ENCODE assay signal across 38 cellular contexts in the genomic region with DNA sequence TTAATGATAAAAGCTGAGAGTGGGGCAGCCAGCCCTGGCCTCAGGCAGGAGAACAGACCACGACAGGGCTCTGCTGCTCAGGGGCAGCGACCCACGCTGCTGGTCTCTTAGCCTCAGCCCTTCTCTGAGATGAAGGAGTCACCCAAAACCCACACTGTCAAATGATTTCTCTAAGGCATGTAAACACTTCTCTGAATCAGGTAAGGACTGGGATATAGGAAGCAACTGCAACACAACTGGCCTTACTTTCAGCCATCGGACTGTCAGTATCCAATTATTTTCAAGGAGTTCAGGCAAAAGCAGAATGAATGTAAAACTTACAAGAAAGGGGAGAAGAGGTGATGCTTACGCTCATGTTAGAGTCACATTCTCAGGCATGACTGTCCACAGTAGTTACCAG. TPM values are rescaled to one million over a fixed set of nuclear protein-coding genes. Genes with fewer than 3 reads are reported as not detected.
"Had no signal": no experiment of that assay in that cellular context is flagged by ENCODE, and none has a peak within 500 bp of the region (broad histone marks: within the 10 kb centered on the region; RNA-seq: fewer than 3 reads in every experiment).

No MANE protein-coding gene starts in this region.

- H3K27me3 ChIP-seq: adrenal gland, cardiac muscle cell had no signal

- H3K9me3 ChIP-seq: adrenal gland had no signal

- H3K4me3 Mint-ChIP-seq: activated B cell treated with CpG ODN at 0.5 μM for 24 hours; activated CD4-positive, alpha-beta T cell treated with anti-CD3 and anti-CD28 coated beads, Interleukin-2, amount 10 ng/mL, durations not matched to agents 24 days and 14 days; activated CD8-positive, alpha-beta T cell treated with anti-CD3 and anti-CD28 coated beads for 36 hours; activated naive CD4-positive, alpha-beta T cell treated with anti-CD3 and anti-CD28 coated beads for 36 hours; activated naive CD8-positive, alpha-beta T cell treated with anti-CD3 and anti-CD28 coated beads for 36 hours; activated T-cell treated with anti-CD3 and anti-CD28 coated beads, Interleukin-2, amount 50 U/mL, for 4 hours; activated T-cell treated with anti-CD3 and anti-CD28 coated beads, Interleukin-2, amount 50 U/mL, for 72 hours; activated T-helper 1 cell treated with anti-CD3 and anti-CD28 coated beads, Interleukin-12 subunit alpha, Interleukin-12 subunit beta, Interleukin-2, Interleukin-4 antibody, amounts not matched to agents 30 ng/mL and 10 ng/mL and 1 ng/mL, durations not matched to agents 14 hours and 24 hours and 36 hours; activated T-helper 17 cell treated with anti-CD3 and anti-CD28 coated beads, Interleukin-2, amount 50 U/mL, for 72 hours; brain; central memory CD8-positive, alpha-beta T cell; T-cell; T-helper 1 cell treated with Interleukin-12 subunit alpha and Interleukin-12 subunit beta and Interleukin-4 antibody, amounts not matched to agents 30 μg/mL and 1 μg/mL, for 36 hours; T-helper 2 cell treated with Interferon-gamma antibody and Interleukin-4, amounts not matched to agents 5 μg/mL and 100 μg/mL, for 36 hours had no signal

- H3K27me3 Mint-ChIP-seq: activated B cell treated with CpG ODN at 0.5 μM for 24 hours; activated CD4-positive, alpha-beta T cell treated with anti-CD3 and anti-CD28 coated beads, Interleukin-2, amount 10 ng/mL, durations not matched to agents 24 days and 14 days; activated CD8-positive, alpha-beta T cell treated with anti-CD3 and anti-CD28 coated beads for 36 hours; activated naive CD8-positive, alpha-beta T cell treated with anti-CD3 and anti-CD28 coated beads for 36 hours; activated T-helper 17 cell treated with anti-CD3 and anti-CD28 coated beads, Interleukin-2, amount 50 U/mL, for 72 hours; central memory CD8-positive, alpha-beta T cell; T-cell had no signal

- DNase-seq: activated B cell treated with CpG ODN at 0.5 μM for 24 hours; activated CD4-positive, alpha-beta T cell treated with anti-CD3 and anti-CD28 coated beads for 4 hours; activated CD4-positive, alpha-beta T cell treated with anti-CD3 and anti-CD28 coated beads, Interleukin-2, amount 10 ng/mL, durations not matched to agents 24 days and 14 days; activated CD4-positive, alpha-beta T cell treated with anti-CD3 and anti-CD28 coated beads, Interleukin-2, amount 50 U/mL, for 1 hour; activated CD4-positive, alpha-beta T cell treated with anti-CD3 and anti-CD28 coated beads, Interleukin-2, amount 50 U/mL, for 4 hours; activated CD4-positive, CD25-positive, alpha-beta regulatory T cell treated with anti-CD3 and anti-CD28 coated beads, Interleukin-2, amount 50 U/mL, for 72 hours; activated CD8-positive, alpha-beta memory T cell treated with anti-CD3 and anti-CD28 coated beads, Interleukin-2, amount 50 U/mL, for 4 hours; activated CD8-positive, alpha-beta T cell treated with anti-CD3 and anti-CD28 coated beads for 36 hours; activated effector memory CD4-positive, alpha-beta T cell treated with anti-CD3 and anti-CD28 coated beads, Interleukin-2, amount 50 U/mL, for 16 hours; activated gamma-delta T cell treated with Interleukin-2 at 50 U/mL for 16 hours; activated naive CD4-positive, alpha-beta T cell; activated naive CD4-positive, alpha-beta T cell treated with anti-CD3 and anti-CD28 coated beads for 36 hours; activated naive CD4-positive, alpha-beta T cell treated with anti-CD3 and anti-CD28 coated beads, Interleukin-2, amount 50 U/mL, for 16 hours; activated naive CD8-positive, alpha-beta T cell treated with anti-CD3 and anti-CD28 coated beads for 36 hours; activated T-cell treated with anti-CD3 and anti-CD28 coated beads for 4 hours; activated T-cell treated with anti-CD3 and anti-CD28 coated beads, Interleukin-2, amount 50 U/mL, for 1 hour; activated T-cell treated with anti-CD3 and anti-CD28 coated beads, Interleukin-2, amount 50 U/mL, for 4 hours; activated T-cell treated with anti-CD3 and anti-CD28 coated beads, Interleukin-2, amount 50 U/mL, for 72 hours; amniotic stem cell; aorta; caudate nucleus; T-cell; T-helper 2 cell; T-helper 9 cell had no signal

- ATAC-seq: activated CD8-positive, alpha-beta T cell treated with anti-CD3 and anti-CD28 coated beads for 36 hours; activated naive CD4-positive, alpha-beta T cell treated with anti-CD3 and anti-CD28 coated beads, Interleukin-2, amount 50 U/mL, for 72 hours; activated T-cell treated with anti-CD3 and anti-CD28 coated beads, Interleukin-2, amount 50 U/mL, for 4 hours; activated T-cell treated with anti-CD3 and anti-CD28 coated beads, Interleukin-2, amount 50 U/mL, for 72 hours; activated T-helper 17 cell treated with anti-CD3 and anti-CD28 coated beads, Interleukin-2, amount 50 U/mL, for 72 hours; T-cell had no signal

- H3K27ac ChIP-seq: adrenal gland, cardiac muscle cell, VCaP had no signal

- H3K27ac Mint-ChIP-seq: activated B cell treated with CpG ODN at 0.5 μM for 24 hours; activated CD4-positive, alpha-beta T cell treated with anti-CD3 and anti-CD28 coated beads, Interleukin-2, amount 10 ng/mL, durations not matched to agents 24 days and 14 days; activated CD8-positive, alpha-beta T cell treated with anti-CD3 and anti-CD28 coated beads for 36 hours; activated naive CD4-positive, alpha-beta T cell treated with anti-CD3 and anti-CD28 coated beads for 36 hours; activated naive CD4-positive, alpha-beta T cell treated with anti-CD3 and anti-CD28 coated beads, Interleukin-2, amount 50 U/mL, for 72 hours; activated naive CD8-positive, alpha-beta T cell treated with anti-CD3 and anti-CD28 coated beads for 36 hours; activated T-cell treated with anti-CD3 and anti-CD28 coated beads, Interleukin-2, amount 50 U/mL, for 72 hours; activated T-helper 1 cell treated with anti-CD3 and anti-CD28 coated beads, Interleukin-12 subunit alpha, Interleukin-12 subunit beta, Interleukin-2, Interleukin-4 antibody, amounts not matched to agents 30 ng/mL and 10 ng/mL and 1 ng/mL, durations not matched to agents 14 hours and 24 hours and 36 hours; activated T-helper 17 cell treated with anti-CD3 and anti-CD28 coated beads, Interleukin-2, amount 50 U/mL, for 72 hours; T-cell; T-helper 1 cell treated with Interleukin-12 subunit alpha and Interleukin-12 subunit beta and Interleukin-4 antibody, amounts not matched to agents 30 μg/mL and 1 μg/mL, for 36 hours; T-helper 2 cell treated with Interferon-gamma antibody and Interleukin-4, amounts not matched to agents 5 μg/mL and 100 μg/mL, for 36 hours had no signal

- H3K4me3 ChIP-seq: adrenal gland, cardiac muscle cell had no signal

- H3K4me1 ChIP-seq: adrenal gland had no signal

- H3K4me1 Mint-ChIP-seq: activated B cell treated with CpG ODN at 0.5 μM for 24 hours; activated T-helper 17 cell treated with anti-CD3 and anti-CD28 coated beads, Interleukin-2, amount 50 U/mL, for 72 hours had no signal

- H3K9me3 Mint-ChIP-seq: activated B cell treated with CpG ODN at 0.5 μM for 24 hours; activated CD4-positive, alpha-beta T cell treated with anti-CD3 and anti-CD28 coated beads, Interleukin-2, amount 10 ng/mL, durations not matched to agents 24 days and 14 days; activated CD8-positive, alpha-beta T cell treated with anti-CD3 and anti-CD28 coated beads for 36 hours; activated naive CD4-positive, alpha-beta T cell treated with anti-CD3 and anti-CD28 coated beads for 36 hours; activated naive CD4-positive, alpha-beta T cell treated with anti-CD3 and anti-CD28 coated beads, Interleukin-2, amount 50 U/mL, for 72 hours; activated naive CD8-positive, alpha-beta T cell treated with anti-CD3 and anti-CD28 coated beads for 36 hours; activated T-cell treated with anti-CD3 and anti-CD28 coated beads, Interleukin-2, amount 50 U/mL, for 4 hours; activated T-cell treated with anti-CD3 and anti-CD28 coated beads, Interleukin-2, amount 50 U/mL, for 72 hours; activated T-helper 1 cell treated with anti-CD3 and anti-CD28 coated beads, Interleukin-12 subunit alpha, Interleukin-12 subunit beta, Interleukin-2, Interleukin-4 antibody, amounts not matched to agents 30 ng/mL and 10 ng/mL and 1 ng/mL, durations not matched to agents 14 hours and 24 hours and 36 hours; activated T-helper 17 cell treated with anti-CD3 and anti-CD28 coated beads, Interleukin-2, amount 50 U/mL, for 72 hours; brain; central memory CD8-positive, alpha-beta T cell; T-cell; T-helper 1 cell treated with Interleukin-12 subunit alpha and Interleukin-12 subunit beta and Interleukin-4 antibody, amounts not matched to agents 30 μg/mL and 1 μg/mL, for 36 hours; T-helper 2 cell treated with Interferon-gamma antibody and Interleukin-4, amounts not matched to agents 5 μg/mL and 100 μg/mL, for 36 hours had no signal

- FAIRE-seq: bronchial epithelial cell, TTC549 had no signal

RNA-seq across cellular contexts. Expression of gene ERFE, which starts 21.8 kb away (rescaled TPM):
- total RNA-seq: activated B cell treated with CpG ODN at 0.5 μM for 24 hours; activated T-helper 1 cell treated with anti-CD3 and anti-CD28 coated beads, Interleukin-12 subunit alpha, Interleukin-12 subunit beta, Interleukin-2, Interleukin-4 antibody, amounts not matched to agents 30 ng/mL and 10 ng/mL and 1 ng/mL, durations not matched to agents 14 hours and 24 hours and 36 hours; activated T-helper 17 cell treated with anti-CD3 and anti-CD28 coated beads, Interleukin-2, amount 50 U/mL, for 72 hours; T-cell had no signal

RNA-seq across cellular contexts. Expression of gene KLHL30, which starts 42.1 kb away (rescaled TPM):
- total RNA-seq: activated B cell treated with CpG ODN at 0.5 μM for 24 hours; activated CD4-positive, alpha-beta T cell treated with anti-CD3 and anti-CD28 coated beads, Interleukin-2, amount 10 ng/mL, durations not matched to agents 24 days and 14 days; activated CD8-positive, alpha-beta memory T cell treated with anti-CD3 and anti-CD28 coated beads for 36 hours; activated CD8-positive, alpha-beta T cell treated with anti-CD3 and anti-CD28 coated beads for 36 hours; activated naive CD4-positive, alpha-beta T cell treated with anti-CD3 and anti-CD28 coated beads for 36 hours; activated naive CD4-positive, alpha-beta T cell treated with anti-CD3 and anti-CD28 coated beads, Interleukin-2, amount 50 U/mL, for 72 hours; activated naive CD8-positive, alpha-beta T cell treated with anti-CD3 and anti-CD28 coated beads for 36 hours; activated T-cell treated with anti-CD3 and anti-CD28 coated beads, Interleukin-2, amount 50 U/mL, for 4 hours; activated T-cell treated with anti-CD3 and anti-CD28 coated beads, Interleukin-2, amount 50 U/mL, for 72 hours; activated T-helper 1 cell treated with anti-CD3 and anti-CD28 coated beads, Interleukin-12 subunit alpha, Interleukin-12 subunit beta, Interleukin-2, Interleukin-4 antibody, amounts not matched to agents 30 ng/mL and 10 ng/mL and 1 ng/mL, durations not matched to agents 14 hours and 24 hours and 36 hours; activated T-helper 17 cell treated with anti-CD3 and anti-CD28 coated beads, Interleukin-2, amount 50 U/mL, for 72 hours; cerebellum; T-cell had no signal
